ENCODE assay signal across 1 cellular context in the genomic region with DNA sequence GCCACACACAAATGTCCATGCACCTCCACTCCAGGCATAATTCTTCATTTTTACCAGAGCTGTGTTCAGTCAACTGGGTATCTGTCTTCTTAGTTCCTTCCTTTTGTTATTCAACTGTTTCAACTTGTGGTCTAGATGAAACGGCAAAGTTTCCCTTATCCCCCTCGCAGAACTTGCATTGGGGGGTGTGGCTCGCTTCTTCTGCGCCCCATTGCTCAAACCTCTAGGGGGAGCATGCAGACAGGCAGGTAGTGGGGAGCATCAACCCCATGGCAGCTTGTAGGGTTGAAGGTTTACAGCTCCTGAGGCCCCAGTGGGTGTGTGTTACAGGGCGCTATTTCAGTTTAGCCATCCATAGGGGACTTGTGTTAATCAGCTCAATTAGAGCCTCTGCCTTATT.
TF ChIP-seq lines count a peak whose summit lies in the region.

No MANE protein-coding gene starts in this region.

TF ChIP-seq in HEK293T, 16 proteins besides CTCF, POLR2A, EP300 and RAD21 (continued from another document):
- TF ChIP-seq, protein P1, sequence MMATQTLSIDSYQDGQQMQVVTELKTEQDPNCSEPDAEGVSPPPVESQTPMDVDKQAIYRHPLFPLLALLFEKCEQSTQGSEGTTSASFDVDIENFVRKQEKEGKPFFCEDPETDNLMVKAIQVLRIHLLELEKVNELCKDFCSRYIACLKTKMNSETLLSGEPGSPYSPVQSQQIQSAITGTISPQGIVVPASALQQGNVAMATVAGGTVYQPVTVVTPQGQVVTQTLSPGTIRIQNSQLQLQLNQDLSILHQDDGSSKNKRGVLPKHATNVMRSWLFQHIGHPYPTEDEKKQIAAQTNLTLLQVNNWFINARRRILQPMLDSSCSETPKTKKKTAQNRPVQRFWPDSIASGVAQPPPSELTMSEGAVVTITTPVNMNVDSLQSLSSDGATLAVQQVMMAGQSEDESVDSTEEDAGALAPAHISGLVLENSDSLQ (IDR thresholded peaks at IDR 0.05), result no peak
- TF ChIP-seq HDGF (IDR thresholded peaks at IDR 0.05; ENCODE audit: borderline replicate concordance), result no peak
- no peak for TF ChIP-seq FOXK2 (IDR thresholded peaks at IDR 0.05)
- no peak for TF ChIP-seq LEF1 (IDR thresholded peaks at IDR 0.05; ENCODE audit: borderline replicate concordance)
- TF ChIP-seq SUZ12 (IDR thresholded peaks at IDR 0.05), result no peak
- TF ChIP-seq L3MBTL2 (conservative IDR thresholded peaks at IDR 0.05), result no peak
